Comparison of ENCODE assay signal across 1 cellular context in genomic region chr4:2406406-2406805, GRCh38.
TF ChIP-seq lines count a peak whose summit lies in the region.

No MANE protein-coding gene starts in this region.

TF ChIP-seq in H1, 55 proteins besides CTCF, POLR2A, EP300 and RAD21:
- TF ChIP-seq TCF12 (IDR thresholded peaks at IDR 0.05; ENCODE audit: low read depth, low read length) = no peak
- no peak for TF ChIP-seq KDM1A (IDR thresholded peaks at IDR 0.05; ENCODE audit: borderline replicate concordance, low read length)
- TF ChIP-seq HDAC6 (IDR thresholded peaks at IDR 0.05; ENCODE audit: low read depth, low read length) = no peak
- no peak for TF ChIP-seq SP2 (IDR thresholded peaks at IDR 0.05; ENCODE audit: low read length)
- TF ChIP-seq FOSL1 (IDR thresholded peaks at IDR 0.05; ENCODE audit: insufficient read depth, low read depth, low read length) = no peak
- no peak for TF ChIP-seq GTF2F1 (IDR thresholded peaks at IDR 0.05; ENCODE audit: borderline replicate concordance, low read depth, low read length)
- no peak for TF ChIP-seq SIRT6 (IDR thresholded peaks at IDR 0.05; ENCODE audit: low read length)
- TF ChIP-seq BRCA1 (IDR thresholded peaks at IDR 0.05; ENCODE audit: low read depth, low read length) = no peak
- no peak for TF ChIP-seq USF2 (IDR thresholded peaks at IDR 0.05; ENCODE audit: low read length)
- no peak for TF ChIP-seq EGR1 (IDR thresholded peaks at IDR 0.05; ENCODE audit: borderline replicate concordance, low read depth, low read length)
- no peak for TF ChIP-seq TEAD4 (IDR thresholded peaks at IDR 0.05; ENCODE audit: low read depth, low read length)
- no peak for TF ChIP-seq NRF1 (IDR thresholded peaks at IDR 0.05; ENCODE audit: low read depth, low read length)
- TF ChIP-seq ASH2L (IDR thresholded peaks at IDR 0.05; ENCODE audit: low read length) = no peak
TF ChIP-seq in H1: peak in this region for 0.
